In the genomic region with DNA sequence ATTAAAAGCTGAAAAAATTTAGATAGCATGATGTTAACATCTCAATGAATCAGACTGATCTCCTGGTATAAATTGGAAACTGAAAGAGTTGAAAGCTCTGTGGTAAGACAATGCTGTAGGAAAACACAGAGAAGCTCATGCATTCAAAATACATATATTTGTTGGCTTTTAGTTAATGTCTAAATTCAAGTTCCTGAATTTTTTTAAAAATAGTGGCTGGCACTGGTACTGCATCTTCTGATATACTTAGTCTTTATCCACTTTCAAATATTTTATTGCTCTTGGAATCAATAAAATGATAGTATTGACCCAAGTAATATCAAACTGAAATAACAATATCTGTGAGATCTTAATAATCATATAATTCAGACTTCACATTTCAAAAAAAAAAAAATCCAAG, we compare ENCODE assay signal across 17 cellular contexts.
A peak's percentile ranks its signal among the peaks of the same experiment; 100 is the strongest.
DNase-seq lines count a peak whose midpoint lies in the region; ATAC-seq and TF ChIP-seq lines count a peak whose summit lies in the region.
"Had no signal": no experiment of that assay in that cellular context is flagged by ENCODE, and none has a peak within 500 bp of the region (broad histone marks: within the 10 kb centered on the region; RNA-seq: fewer than 3 reads in every experiment).

No MANE protein-coding gene starts in this region.

- no peaks in the 10 kb centered on the region for H3K36me3 Mint-ChIP-seq in Calu3 (ENCODE audit: insufficient read depth, unreplicated experiment)
- H3K36me3 Mint-ChIP-seq: activated naive CD4-positive, alpha-beta T cell treated with anti-CD3 and anti-CD28 coated beads, Interleukin-2, amount 50 U/mL, for 24 hours had no signal

- no peaks in the 10 kb centered on the region for H3K27me3 Mint-ChIP-seq in Calu3 (ENCODE audit: unreplicated experiment)
- H3K27me3 Mint-ChIP-seq: activated naive CD4-positive, alpha-beta T cell treated with anti-CD3 and anti-CD28 coated beads, Interleukin-2, amount 50 U/mL, for 24 hours; central memory CD8-positive, alpha-beta T cell had no signal

- intact Hi-C loops in Calu3 (cut with micrococcal nuclease; ENCODE audit: unreplicated experiment) = no loop called here
- intact Hi-C loops in OCI-LY7 (cut with micrococcal nuclease; ENCODE audit: unreplicated experiment) = no loop called here

- BruUV-seq in Calu3 (replicated peaks; lab: Mats Ljungman, UMichigan) (no TSS peak), OCI-LY7 (replicated peaks; lab: Mats Ljungman, UMichigan) (no TSS peak)

- H3K4me1 Mint-ChIP-seq in Calu3 (ENCODE audit: low read depth, unreplicated experiment) = no peaks in the 10 kb centered on the region
- H3K4me1 Mint-ChIP-seq: activated naive CD4-positive, alpha-beta T cell treated with anti-CD3 and anti-CD28 coated beads, Interleukin-2, amount 50 U/mL, for 24 hours; central memory CD8-positive, alpha-beta T cell had no signal

- H3K36me3 ChIP-seq in OCI-LY7 (ENCODE audit: insufficient read depth, low read length) (no peaks in the 10 kb centered on the region), osteoblast (ENCODE audit: insufficient read depth, low read length) (no peaks in the 10 kb centered on the region)
- H3K36me3 ChIP-seq: stomach had no signal

- H2AFZ ChIP-seq in OCI-LY7 (ENCODE audit: low read length) (no peak overlapping the region), osteoblast (ENCODE audit: low read length) (no peak overlapping the region)

- H3K9me3 Mint-ChIP-seq in Calu3 (ENCODE audit: low read depth, unreplicated experiment) = no peaks in the 10 kb centered on the region
- H3K9me3 Mint-ChIP-seq: activated naive CD4-positive, alpha-beta T cell treated with anti-CD3 and anti-CD28 coated beads, Interleukin-2, amount 50 U/mL, for 24 hours had no signal

- H3K4me1 ChIP-seq in OCI-LY7 (ENCODE audit: insufficient read depth, low read length, poor library complexity, severe bottlenecking) (no peaks in the 10 kb centered on the region), osteoblast (ENCODE audit: insufficient read depth, low read length) (no peaks in the 10 kb centered on the region)
- H3K4me1 ChIP-seq: stomach had no signal

- TF ChIP-seq CTCF in Calu3 (IDR thresholded peaks at IDR 0.05; ENCODE audit: unreplicated experiment) (peak; percentile 9), OCI-LY7 (conservative IDR thresholded peaks at IDR 0.05; ENCODE audit: low read length) (peak; percentile 25; the same call in 1 of the 2 replicates), epithelial cell of esophagus (IDR thresholded peaks at IDR 0.05; ENCODE audit: insufficient read depth, low read depth, low read length, missing control alignments) (peak; percentile 18), osteoblast (IDR thresholded peaks at IDR 0.05; ENCODE audit: extremely low read depth, low read depth, low read length) (peak; percentile 38)

- H3K9me2 ChIP-seq in OCI-LY7 (ENCODE audit: insufficient read depth, low read length) = no peaks in the 10 kb centered on the region

- H3K9me3 ChIP-seq in OCI-LY7 (ENCODE audit: low read length) (no peaks in the 10 kb centered on the region), osteoblast (ENCODE audit: low read depth, low read length) (no peaks in the 10 kb centered on the region)

- H3K4me3 ChIP-seq in OCI-LY7 (ENCODE audit: low read depth, low read length, poor library complexity, severe bottlenecking) (no peak overlapping the region), epithelial cell of esophagus (ENCODE audit: low read length) (no peak overlapping the region), osteoblast (ENCODE audit: insufficient read depth, low read length) (no peak overlapping the region)
- H3K4me3 ChIP-seq: stomach had no signal

- ATAC-seq in HG03565 (IDR thresholded peaks at IDR 0.05; ENCODE audit: unreplicated experiment) (no peak), GM21723 (IDR thresholded peaks at IDR 0.05; ENCODE audit: unreplicated experiment) (no peak), GM18511 (IDR thresholded peaks at IDR 0.05; ENCODE audit: unreplicated experiment) (no peak)
- ATAC-seq: left cardiac atrium had no signal

- no peak overlapping the region for H3K4me2 ChIP-seq in OCI-LY7 (ENCODE audit: low read length)
- H3K4me2 ChIP-seq in osteoblast (ENCODE audit: insufficient read depth, low read length) = no peak overlapping the region

- H3K27me3 ChIP-seq in osteoblast (ENCODE audit: insufficient read depth, low read length) = no peaks in the 10 kb centered on the region
- H3K27me3 ChIP-seq: stomach had no signal

- POLR2A ChIA-PET in OCI-LY7 (lab: Charles Lee) = no interaction called here

- H3K4me3 Mint-ChIP-seq in Calu3 (ENCODE audit: low read depth, unreplicated experiment) = no peak overlapping the region
- H3K4me3 Mint-ChIP-seq: activated naive CD4-positive, alpha-beta T cell treated with anti-CD3 and anti-CD28 coated beads, Interleukin-2, amount 50 U/mL, for 24 hours; central memory CD8-positive, alpha-beta T cell had no signal

- H4K20me1 ChIP-seq in OCI-LY7 (ENCODE audit: insufficient read depth, low read length) = no peaks in the 10 kb centered on the region
- H4K20me1 ChIP-seq in osteoblast (ENCODE audit: insufficient read depth, low read length) = no peaks in the 10 kb centered on the region

- CTCF ChIA-PET in Calu3 (lab: Charles Lee) (interaction anchor here (0.7 kb wide), 2 partner anchors 166 to 513 kb away, joined by 3 to 5 read pairs; no protein-coding TSS in a partner anchor), OCI-LY7 (lab: Charles Lee; ENCODE audit: unreplicated experiment) (no interaction called here)

- H3K27ac Mint-ChIP-seq in Calu3 (ENCODE audit: unreplicated experiment) = no peak overlapping the region
- H3K27ac Mint-ChIP-seq: activated naive CD4-positive, alpha-beta T cell treated with anti-CD3 and anti-CD28 coated beads, Interleukin-2, amount 50 U/mL, for 24 hours had no signal

- H3K27ac ChIP-seq in OCI-LY7 (ENCODE audit: low read depth, low read length, poor library complexity, severe bottlenecking) (no peak overlapping the region), osteoblast (ENCODE audit: low read depth, low read length) (no peak overlapping the region)
- H3K27ac ChIP-seq: stomach had no signal

- DNase-seq in Calu3 (no peak), OCI-LY7 (ENCODE audit: low spot score) (no peak), epithelial cell of esophagus (ENCODE audit: low read depth) (no peak), osteoblast (ENCODE audit: insufficient read length, low spot score, missing footprints) (no peak), SK-N-DZ (ENCODE audit: low spot score) (no peak)
- DNase-seq: activated CD4-positive, alpha-beta T cell treated with anti-CD3 and anti-CD28 coated beads, Interleukin-2, amount 50 U/mL, for 1 hour; DMS79; left cardiac atrium; NCI-H1436 treated with DMSO at 0.1 percent for 48 hours; NCI-H446 treated with DMSO at 0.1 percent for 48 hours; stimulated activated CD4-positive, alpha-beta T cell treated with anti-CD3 and anti-CD28 coated beads, Interleukin-15, amount 100 ng/mL, for 24 hours; stomach had no signal

- H3K79me2 ChIP-seq in OCI-LY7 (ENCODE audit: insufficient read depth, low read depth, low read length) (no peaks in the 10 kb centered on the region), osteoblast (ENCODE audit: insufficient read depth, low read length) (no peaks in the 10 kb centered on the region)
